15 cellular contexts compared by ENCODE assay signal in genomic region chr7:135773451-135773850, GRCh38. TPM values are rescaled to one million over a fixed set of nuclear protein-coding genes. Genes with fewer than 3 reads are reported as not detected.
A peak's percentile ranks its signal among the peaks of the same experiment; 100 is the strongest.
DNase-seq lines count a peak whose midpoint lies in the region; ATAC-seq, FAIRE-seq and TF ChIP-seq lines count a peak whose summit lies in the region.
"Had no signal": no experiment of that assay in that cellular context is flagged by ENCODE, and none has a peak within 500 bp of the region (broad histone marks: within the 10 kb centered on the region; RNA-seq: fewer than 3 reads in every experiment).

No MANE protein-coding gene starts in this region.

- H3K27me3 Mint-ChIP-seq in brain = peaks cover 8% of the 10 kb centered on the region
- peaks cover 4% of the 10 kb centered on the region for H3K27me3 Mint-ChIP-seq in type B pancreatic cell

- H3K4me3 Mint-ChIP-seq in brain (peak overlapping the region in 3 of 5 experiments; percentile 19 to 59 (median 38)), type B pancreatic cell (no peak overlapping the region)
- H3K4me3 Mint-ChIP-seq: activated naive CD4-positive, alpha-beta T cell treated with anti-CD3 and anti-CD28 coated beads for 36 hours; T-helper 1 cell treated with Interleukin-12 subunit alpha and Interleukin-12 subunit beta and Interleukin-4 antibody, amounts not matched to agents 30 μg/mL and 1 μg/mL, for 36 hours had no signal

- DNase-seq in heart right ventricle = no peak
- DNase-seq in left ventricle myocardium superior = no peak
- peak; percentile 93 for DNase-seq in NCI-H2171 treated with DMSO at 0.1 percent for 48 hours (lab: John Stamatoyannopoulos, UW)
- DNase-seq in type B pancreatic cell (ENCODE audit: extremely low spot score, unreplicated experiment) = no peak
- no peak for DNase-seq in HTR-8/SVneo (ENCODE audit: insufficient read length, low spot score)
- no peak for DNase-seq in A673 (ENCODE audit: low spot score)
- DNase-seq: ACHN; activated CD4-positive, alpha-beta T cell treated with anti-CD3 and anti-CD28 coated beads, Interleukin-2, amount 50 U/mL, for 48 hours; activated naive CD4-positive, alpha-beta T cell treated with anti-CD3 and anti-CD28 coated beads for 36 hours; EL; Kasumi-1 had no signal

- H3K9me3 Mint-ChIP-seq in brain = peaks cover 12 to 21% (median 16%) of the 10 kb centered on the region in 5 experiments
- peaks cover 13% of the 10 kb centered on the region for H3K9me3 Mint-ChIP-seq in type B pancreatic cell
- H3K9me3 Mint-ChIP-seq: activated naive CD4-positive, alpha-beta T cell treated with anti-CD3 and anti-CD28 coated beads for 36 hours had no signal

- H3K27ac ChIP-seq in heart right ventricle (peak overlapping the region in 8 of 10 donors; percentile 12 to 91 (median 78)), A673 (ENCODE audit: low read depth, low read length, poor library complexity, severe bottlenecking) (no peak overlapping the region)

- peaks cover 1% of the 10 kb centered on the region for H3K36me3 Mint-ChIP-seq in brain
- no peaks in the 10 kb centered on the region for H3K36me3 Mint-ChIP-seq in type B pancreatic cell

- peaks cover 52% of the 10 kb centered on the region for H3K4me1 Mint-ChIP-seq in brain
- H3K4me1 Mint-ChIP-seq in type B pancreatic cell (ENCODE audit: unreplicated experiment) = peaks cover 26% of the 10 kb centered on the region

- H3K27ac Mint-ChIP-seq in brain = peak overlapping the region; percentile 49 to 92 (median 86)
- peak overlapping the region; percentile 94 for H3K27ac Mint-ChIP-seq in type B pancreatic cell
- H3K27ac Mint-ChIP-seq: activated naive CD4-positive, alpha-beta T cell treated with anti-CD3 and anti-CD28 coated beads for 36 hours; T-helper 1 cell treated with Interleukin-12 subunit alpha and Interleukin-12 subunit beta and Interleukin-4 antibody, amounts not matched to agents 30 μg/mL and 1 μg/mL, for 36 hours had no signal

- 78 to 87% methylated on average over 5 of the region's 5 CpGs for WGBS in heart right ventricle, 2 donors

- no peak for TF ChIP-seq CTCF in heart right ventricle (IDR thresholded peaks at IDR 0.05)
- no peak for TF ChIP-seq CTCF in brain (conservative IDR thresholded peaks at IDR 0.05)
- TF ChIP-seq CTCF in type B pancreatic cell (conservative IDR thresholded peaks at IDR 0.05) = no peak
- no peak for TF ChIP-seq CTCF in A673 (conservative IDR thresholded peaks at IDR 0.05; ENCODE audit: low read depth, low read length)

- H3K9me3 ChIP-seq in heart right ventricle = peaks cover 0 to 11% (median 8%) of the 10 kb centered on the region in 11 donors
- H3K9me3 ChIP-seq in A673 (ENCODE audit: low read depth, low read length, poor library complexity, severe bottlenecking) = peaks cover 10% of the 10 kb centered on the region

- no TSS peak for BruUV-seq in A673 (replicated peaks; lab: Mats Ljungman, UMichigan)

- no peak for ATAC-seq in heart right ventricle
- ATAC-seq in left ventricle myocardium superior = no peak
- no peak for ATAC-seq in GM18517 (IDR thresholded peaks at IDR 0.05; ENCODE audit: unreplicated experiment)

- FAIRE-seq in HTR-8/SVneo (lab: Jason Lieb, UNC) = no peak

- H3K4me1 ChIP-seq in heart right ventricle (peaks cover 2 to 54% (median 22%) of the 10 kb centered on the region in 9 donors), A673 (ENCODE audit: insufficient read depth, low read length, poor library complexity, severe bottlenecking) (no peaks in the 10 kb centered on the region)

- H3K27me3 ChIP-seq in heart right ventricle = no peaks in the 10 kb centered on the region
- peaks cover 5% of the 10 kb centered on the region for H3K27me3 ChIP-seq in A673 (replicated peaks; ENCODE audit: insufficient read depth, low read depth, low read length, poor library complexity)

- intact Hi-C loops in heart right ventricle (cut with DNase I) = loop anchor here in 1 of 10 donors (5.0 kb wide), 1 partner anchor 101 kb away; no protein-coding TSS in a partner anchor
- intact Hi-C loops in left ventricle myocardium superior (cut with micrococcal nuclease) = no loop called here
- intact Hi-C loops in A673 (cut with micrococcal nuclease; ENCODE audit: unreplicated experiment) = no loop called here

- POLR2A ChIA-PET in A673 (lab: Charles Lee; ENCODE audit: low non-redundant PET) = no interaction called here

- CTCF ChIA-PET in A673 (lab: Charles Lee) = no interaction called here

- no peak overlapping the region for H3K4me3 ChIP-seq in heart right ventricle
- no peak overlapping the region for H3K4me3 ChIP-seq in A673 (ENCODE audit: low read depth, low read length, poor library complexity, severe bottlenecking)
- H3K4me3 ChIP-seq: skin epidermis had no signal

- H3K36me3 ChIP-seq in heart right ventricle (no peaks in the 10 kb centered on the region), A673 (ENCODE audit: insufficient read depth, low read length, poor library complexity, severe bottlenecking) (no peaks in the 10 kb centered on the region)

RNA-seq across cellular contexts. Expression of gene FAM180A, which starts 24.8 kb away (rescaled TPM):
- total RNA-seq in heart right ventricle (10 to 100 TPM in 8 of 10 donors, 1 to 10 TPM in 2; 2.0 to 47.6 (median 19.5) TPM), left ventricle myocardium superior (11.4 TPM), type B pancreatic cell (ENCODE audit: low replicate concordance) (0.14 TPM in 1 of 2 replicates, not detected in the other), A673 (2021) (not detected in 2 replicates)
- polyA plus RNA-seq in heart right ventricle (10 to 100 TPM in 1 of 2 donors, 1 to 10 TPM in 1; 2.4 to 11.3 TPM), brain (ENCODE audit: insufficient read depth, low read depth, low replicate concordance) (not detected)
- total RNA-seq: activated naive CD4-positive, alpha-beta T cell treated with anti-CD3 and anti-CD28 coated beads for 36 hours had no signal

RNA-seq across cellular contexts. Expression of gene SLC13A4, which starts 45.5 kb away (rescaled TPM):
- total RNA-seq in heart right ventricle (under 1 TPM in 8 of 10 donors, not detected in 2; 0.08 to 0.87 (median 0.56) TPM), left ventricle myocardium superior (0.15 TPM), type B pancreatic cell (ENCODE audit: low replicate concordance) (5.2 and 11.3 TPM in 2 replicates), A673 (2021) (not detected in 2 replicates)
- polyA plus RNA-seq in heart right ventricle (1 to 10 TPM in 1 of 2 donors, under 1 TPM in 1; 0.12 to 2.8 TPM), brain (ENCODE audit: insufficient read depth, low read depth, low replicate concordance) (7.1 TPM)
- total RNA-seq: activated naive CD4-positive, alpha-beta T cell treated with anti-CD3 and anti-CD28 coated beads for 36 hours had no signal
